Comparison of ENCODE assay signal across 1 cellular context in the genomic region with DNA sequence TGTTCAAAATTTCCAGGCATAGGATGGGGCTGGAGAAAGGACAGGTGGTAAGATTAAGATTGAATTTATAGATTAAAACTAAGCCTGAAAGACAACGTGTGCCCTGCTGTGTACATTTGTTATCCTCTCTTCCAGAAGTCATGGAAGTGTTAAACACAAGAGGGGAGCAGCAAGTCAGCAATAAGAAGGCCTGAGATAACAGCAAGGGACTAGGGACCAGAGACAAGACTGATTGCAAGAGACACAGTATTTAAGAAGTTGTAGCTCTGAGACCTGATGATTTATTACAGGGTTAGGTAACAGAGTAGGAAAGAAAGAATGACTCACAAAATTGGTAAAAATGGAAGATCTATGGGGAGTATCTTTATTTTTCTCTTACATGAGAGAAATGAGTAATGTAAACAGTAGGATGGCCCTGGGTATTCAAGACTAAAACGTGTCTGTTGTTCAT.
TF ChIP-seq lines count a peak whose summit lies in the region.

No MANE protein-coding gene starts in this region.

TF ChIP-seq in IMR-90, 13 proteins besides CTCF, POLR2A, EP300 and RAD21:
- peak; percentile 56 for TF ChIP-seq CEBPB (IDR thresholded peaks at IDR 0.05; ENCODE audit: low read depth, low read length)
- no peak for TF ChIP-seq CHD1 (IDR thresholded peaks at IDR 0.05; ENCODE audit: low read depth, low read length)
- no peak for TF ChIP-seq MAFK (IDR thresholded peaks at IDR 0.05; ENCODE audit: low read depth, low read length)
- no peak for TF ChIP-seq MXI1 (IDR thresholded peaks at IDR 0.05; ENCODE audit: borderline replicate concordance, low read depth, low read length)
- no peak for TF ChIP-seq RCOR1 (IDR thresholded peaks at IDR 0.05; ENCODE audit: insufficient replicate concordance, low read length)
- TF ChIP-seq FOS (IDR thresholded peaks at IDR 0.05; ENCODE audit: low read depth, low read length): 0 out of 2 replicates have a peak, but pooled peaks have one; percentile 9
- no peak for TF ChIP-seq MAZ (IDR thresholded peaks at IDR 0.05; ENCODE audit: borderline replicate concordance, low read depth, low read length)
- TF ChIP-seq SMC3 (IDR thresholded peaks at IDR 0.05; ENCODE audit: low read depth, low read length): no peak
